In the genomic region with DNA sequence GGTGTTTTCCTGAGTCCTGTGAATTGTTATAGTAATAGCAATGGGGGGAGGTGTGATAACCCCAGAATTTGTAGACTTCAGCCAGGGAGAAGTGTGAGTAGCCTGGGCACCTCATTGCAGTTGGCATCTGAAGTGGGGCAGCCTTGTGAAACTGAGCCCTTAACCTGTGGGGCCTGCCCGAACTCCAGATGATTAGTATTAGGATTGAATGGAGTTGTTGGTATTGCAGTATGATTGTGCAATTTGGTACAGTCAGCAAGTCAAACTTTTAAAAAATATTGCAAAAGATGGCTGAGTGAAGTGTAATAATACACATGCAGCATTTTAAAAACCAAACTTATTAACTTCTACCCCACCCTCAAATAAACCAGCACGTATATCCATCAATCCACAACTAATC, we compare ENCODE assay signal across 12 cellular contexts. TPM values are rescaled to one million over a fixed set of nuclear protein-coding genes. Genes with fewer than 3 reads are reported as not detected.
DNase-seq lines count a peak whose midpoint lies in the region; ATAC-seq and TF ChIP-seq lines count a peak whose summit lies in the region.
"Had no signal": no experiment of that assay in that cellular context is flagged by ENCODE, and none has a peak within 500 bp of the region (broad histone marks: within the 10 kb centered on the region; RNA-seq: fewer than 3 reads in every experiment).

No MANE protein-coding gene starts in this region.

- H3K27me3 Mint-ChIP-seq in activated naive CD8-positive, alpha-beta T cell = no peaks in the 10 kb centered on the region
- H3K27me3 Mint-ChIP-seq in activated naive CD8-positive, alpha-beta T cell treated with anti-CD3 and anti-CD28 coated beads for 36 hours = no peaks in the 10 kb centered on the region
- no peaks in the 10 kb centered on the region for H3K27me3 Mint-ChIP-seq in WTC11 (ENCODE audit: low read depth)
- H3K27me3 Mint-ChIP-seq: type B pancreatic cell had no signal

- TF ChIP-seq CTCF in WTC11 (IDR thresholded peaks at IDR 0.05) (no peak), foreskin keratinocyte (conservative IDR thresholded peaks at IDR 0.05) (no peak)

- peaks cover 19% of the 10 kb centered on the region for H3K4me1 ChIP-seq in foreskin keratinocyte

- CTCF ChIA-PET in WTC11 (lab: Charles Lee) = no interaction called here

- H3K36me3 Mint-ChIP-seq in activated naive CD8-positive, alpha-beta T cell = peaks cover 15% of the 10 kb centered on the region
- peaks cover 44% of the 10 kb centered on the region for H3K36me3 Mint-ChIP-seq in activated naive CD8-positive, alpha-beta T cell treated with anti-CD3 and anti-CD28 coated beads for 36 hours
- peaks cover 8% of the 10 kb centered on the region for H3K36me3 Mint-ChIP-seq in WTC11

- peaks cover 4% of the 10 kb centered on the region for H3K9me3 Mint-ChIP-seq in activated naive CD8-positive, alpha-beta T cell (ENCODE audit: low read depth)
- peaks cover 12% of the 10 kb centered on the region for H3K9me3 Mint-ChIP-seq in activated naive CD8-positive, alpha-beta T cell treated with anti-CD3 and anti-CD28 coated beads for 36 hours
- peaks cover 5% of the 10 kb centered on the region for H3K9me3 Mint-ChIP-seq in WTC11

- no peaks in the 10 kb centered on the region for H3K27me3 ChIP-seq in foreskin keratinocyte

- ATAC-seq in WTC11 (no peak), foreskin keratinocyte (peak; percentile 27), GM19455 (IDR thresholded peaks at IDR 0.05; ENCODE audit: unreplicated experiment) (no peak)

- no peak for DNase-seq in activated naive CD8-positive, alpha-beta T cell treated with anti-CD3 and anti-CD28 coated beads for 36 hours
- DNase-seq in WTC11 (ENCODE audit: low spot score) (no peak), foreskin keratinocyte (peak in 1 of 2 donors; percentile 54), stromal cell of bone marrow (ENCODE audit: low read depth) (peak; percentile 51), NCI-H1048 (lab: John Stamatoyannopoulos, UW) (no peak)
- DNase-seq in stimulated activated CD4-positive, alpha-beta T cell treated with anti-CD3 and anti-CD28 coated beads, Interleukin-4, amount 100 ng/mL, for 24 hours = no peak
- DNase-seq: cerebellar nuclear complex, hypothalamus, SW 1271 had no signal

- H3K27ac Mint-ChIP-seq in activated naive CD8-positive, alpha-beta T cell = peak overlapping the region; percentile 1
- no peak overlapping the region for H3K27ac Mint-ChIP-seq in activated naive CD8-positive, alpha-beta T cell treated with anti-CD3 and anti-CD28 coated beads for 36 hours
- peak overlapping the region; percentile 71 for H3K27ac Mint-ChIP-seq in WTC11
- H3K27ac Mint-ChIP-seq: type B pancreatic cell had no signal

- peaks cover 87% of the 10 kb centered on the region for H3K4me1 Mint-ChIP-seq in activated naive CD8-positive, alpha-beta T cell (ENCODE audit: low read depth)
- H3K4me1 Mint-ChIP-seq in activated naive CD8-positive, alpha-beta T cell treated with anti-CD3 and anti-CD28 coated beads for 36 hours = peaks cover 66% of the 10 kb centered on the region
- peaks cover 14% of the 10 kb centered on the region for H3K4me1 Mint-ChIP-seq in WTC11

- H3K4me3 Mint-ChIP-seq in activated naive CD8-positive, alpha-beta T cell = peak overlapping the region; percentile 53
- H3K4me3 Mint-ChIP-seq in activated naive CD8-positive, alpha-beta T cell treated with anti-CD3 and anti-CD28 coated beads for 36 hours = no peak overlapping the region
- H3K4me3 Mint-ChIP-seq in WTC11 = no peak overlapping the region
- H3K4me3 Mint-ChIP-seq: type B pancreatic cell had no signal

- no peak overlapping the region for H3K27ac ChIP-seq in foreskin keratinocyte

- POLR2A ChIA-PET in WTC11 (lab: Charles Lee) = no interaction called here

TF ChIP-seq in WTC11, 78 proteins besides CTCF, POLR2A, EP300 and RAD21:
- TF ChIP-seq SMAD4 (CRISPR knock-in tag; IDR thresholded peaks at IDR 0.05) (no peak), GABPB1 (CRISPR knock-in tag; IDR thresholded peaks at IDR 0.05) (0 out of 2 replicates have a peak, but pooled peaks have one; percentile 9), NFYB (CRISPR knock-in tag; conservative IDR thresholded peaks at IDR 0.05; ENCODE audit: low read depth) (no peak)

RNA-seq across cellular contexts. Expression of gene RBM33, which starts 9.3 kb away (rescaled TPM):
- 10 to 100 TPM; 69.8 to 74.6 TPM for total RNA-seq in activated naive CD8-positive, alpha-beta T cell treated with anti-CD3 and anti-CD28 coated beads for 36 hours
- total RNA-seq in WTC11 (2021) (77.1 to 81.8 TPM (median 77.9 TPM) in 3 replicates), foreskin keratinocyte (21.0 and 23.0 TPM in 2 replicates)
- 6.1 and 6.5 TPM in 2 replicates for polyA plus RNA-seq in foreskin keratinocyte
